Comparison of ENCODE assay signal across 2 cellular contexts in genomic region chr9:36438536-36438935, GRCh38.
TF ChIP-seq lines count a peak whose summit lies in the region.

No MANE protein-coding gene starts in this region.

TF ChIP-seq in GM23338, 12 proteins besides CTCF, POLR2A, EP300 and RAD21 (continued from another document):
- TF ChIP-seq ZNF462 (CRISPR knock-in tag; IDR thresholded peaks at IDR 0.05) (no peak), POLR2AphosphoS5 (IDR thresholded peaks at IDR 0.05; ENCODE audit: low read depth) (no peak)

TF ChIP-seq in WTC11, 78 proteins besides CTCF, POLR2A, EP300 and RAD21 (continued from another document):
- TF ChIP-seq, protein P1, sequence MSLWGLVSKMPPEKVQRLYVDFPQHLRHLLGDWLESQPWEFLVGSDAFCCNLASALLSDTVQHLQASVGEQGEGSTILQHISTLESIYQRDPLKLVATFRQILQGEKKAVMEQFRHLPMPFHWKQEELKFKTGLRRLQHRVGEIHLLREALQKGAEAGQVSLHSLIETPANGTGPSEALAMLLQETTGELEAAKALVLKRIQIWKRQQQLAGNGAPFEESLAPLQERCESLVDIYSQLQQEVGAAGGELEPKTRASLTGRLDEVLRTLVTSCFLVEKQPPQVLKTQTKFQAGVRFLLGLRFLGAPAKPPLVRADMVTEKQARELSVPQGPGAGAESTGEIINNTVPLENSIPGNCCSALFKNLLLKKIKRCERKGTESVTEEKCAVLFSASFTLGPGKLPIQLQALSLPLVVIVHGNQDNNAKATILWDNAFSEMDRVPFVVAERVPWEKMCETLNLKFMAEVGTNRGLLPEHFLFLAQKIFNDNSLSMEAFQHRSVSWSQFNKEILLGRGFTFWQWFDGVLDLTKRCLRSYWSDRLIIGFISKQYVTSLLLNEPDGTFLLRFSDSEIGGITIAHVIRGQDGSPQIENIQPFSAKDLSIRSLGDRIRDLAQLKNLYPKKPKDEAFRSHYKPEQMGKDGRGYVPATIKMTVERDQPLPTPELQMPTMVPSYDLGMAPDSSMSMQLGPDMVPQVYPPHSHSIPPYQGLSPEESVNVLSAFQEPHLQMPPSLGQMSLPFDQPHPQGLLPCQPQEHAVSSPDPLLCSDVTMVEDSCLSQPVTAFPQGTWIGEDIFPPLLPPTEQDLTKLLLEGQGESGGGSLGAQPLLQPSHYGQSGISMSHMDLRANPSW (CRISPR knock-in tag; conservative IDR thresholded peaks at IDR 0.05; ENCODE audit: low read depth) = no peak
